Comparison of ENCODE assay signal across 1 cellular context in genomic region chr17:44350733-44351226, GRCh38.
A peak's percentile ranks its signal among the peaks of the same experiment; 100 is the strongest.
TF ChIP-seq lines count a peak whose summit lies in the region.

No MANE protein-coding gene starts in this region.

TF ChIP-seq in HepG2, 621 proteins besides CTCF, POLR2A, EP300 and RAD21 (continued from another document):
- TF ChIP-seq ZNF574 (CRISPR knock-in tag; IDR thresholded peaks at IDR 0.05) (peak; percentile 56; the same call in 1 of the 2 replicates), ETV6 (CRISPR knock-in tag; conservative IDR thresholded peaks at IDR 0.05) (no peak), SAP130 (CRISPR knock-in tag; IDR thresholded peaks at IDR 0.05; ENCODE audit: low read depth) (peak; percentile 26; the same call in 1 of the 2 replicates), ZBTB33 (CRISPR knock-in tag; IDR thresholded peaks at IDR 0.05) (peak; percentile 36; the same call in 1 of the 2 replicates), HCFC1 (IDR thresholded peaks at IDR 0.05; ENCODE audit: low read depth, low read length) (no peak), NFRKB (IDR thresholded peaks at IDR 0.05) (no peak), E2F5 (CRISPR knock-in tag; conservative IDR thresholded peaks at IDR 0.05) (no peak), CBX5 (CRISPR knock-in tag; IDR thresholded peaks at IDR 0.05; ENCODE audit: borderline replicate concordance) (0 out of 2 replicates have a peak, but pooled peaks have one; percentile 36), ZNF75D (CRISPR knock-in tag; IDR thresholded peaks at IDR 0.05; ENCODE audit: borderline replicate concordance) (no peak), RELA (CRISPR knock-in tag; IDR thresholded peaks at IDR 0.05) (no peak), MTERF4 (CRISPR knock-in tag; IDR thresholded peaks at IDR 0.05) (no peak)
